ENCODE assay signal across 21 cellular contexts in the genomic region with DNA sequence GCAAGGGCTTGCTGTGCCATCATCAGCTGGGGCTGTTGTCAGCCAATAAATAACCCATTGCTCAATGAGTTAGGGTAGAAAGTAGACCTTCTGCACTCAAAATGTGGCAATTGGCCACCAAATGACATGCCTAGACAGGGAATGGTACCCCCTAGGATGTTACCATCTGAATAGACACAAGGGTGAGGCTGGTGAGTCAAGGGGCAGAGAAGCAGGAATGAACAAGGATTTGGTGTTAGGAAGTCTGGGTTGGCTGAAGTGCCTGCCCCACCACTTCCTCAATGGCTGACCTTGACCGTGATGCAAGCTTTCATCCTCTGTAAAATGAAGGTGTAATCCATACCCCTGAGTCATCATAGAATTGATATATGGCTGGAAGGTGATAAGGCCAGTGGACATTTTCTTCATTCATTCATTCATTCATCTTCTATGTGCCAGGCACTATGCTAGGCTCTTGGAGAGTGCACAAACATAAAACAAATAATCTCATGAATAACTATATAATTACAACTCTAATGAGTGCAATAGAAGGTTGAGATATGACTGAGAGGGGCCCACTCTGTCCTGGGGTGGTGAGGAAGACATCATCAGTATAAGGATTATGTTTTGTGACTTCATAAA. TPM values are rescaled to one million over a fixed set of nuclear protein-coding genes. Genes with fewer than 3 reads are reported as not detected.
"Had no signal": no experiment of that assay in that cellular context is flagged by ENCODE, and none has a peak within 500 bp of the region (broad histone marks: within the 10 kb centered on the region; RNA-seq: fewer than 3 reads in every experiment).

No MANE protein-coding gene starts in this region.

- H3K27ac ChIP-seq: colonic mucosa, gastroesophageal sphincter, left ventricle myocardium inferior, lower lobe of right lung, psoas muscle, right lobe of liver, suprapubic skin, thyroid gland, uterus had no signal

- H3K4me3 ChIP-seq: colonic mucosa, gastroesophageal sphincter, left ventricle myocardium inferior, lower lobe of right lung, psoas muscle, right lobe of liver, suprapubic skin, thyroid gland, uterus had no signal

- H3K27me3 ChIP-seq: colonic mucosa, gastroesophageal sphincter, right lobe of liver, suprapubic skin, thyroid gland, uterus had no signal

- H3K36me3 ChIP-seq: colonic mucosa, gastroesophageal sphincter, left ventricle myocardium inferior, lower lobe of right lung, right lobe of liver, suprapubic skin, thyroid gland, uterus had no signal

- H3K4me1 ChIP-seq: uterus had no signal

- H3K9me3 ChIP-seq: colonic mucosa, gastroesophageal sphincter, left ventricle myocardium inferior, lower lobe of right lung, psoas muscle, right lobe of liver, suprapubic skin, thyroid gland, uterus had no signal

- FAIRE-seq: kidney had no signal

- DNase-seq: colonic mucosa; dermis blood vessel endothelial cell; glutamatergic neuron; immature natural killer cell; kidney; left cardiac atrium; left ventricle myocardium inferior; lower lobe of right lung; mesendoderm; naive thymus-derived CD4-positive, alpha-beta T cell; nephron progenitor cell; psoas muscle; retina; right lobe of liver; stimulated activated CD4-positive, alpha-beta T cell treated with anti-CD3 and anti-CD28 coated beads, Interleukin-4, amount 100 ng/mL, for 1 hour; stimulated activated CD8-positive, alpha-beta memory T cell treated with anti-CD3 and anti-CD28 coated beads, Interleukin-4, amount 100 ng/mL, for 48 hours; stimulated activated naive CD8-positive, alpha-beta T cell treated with anti-CD3 and anti-CD28 coated beads, Interleukin-15, Interleukin-2, amounts not matched to agents 100 U/mL and 50 U/mL, for 24 hours; thyroid gland; uterus had no signal

RNA-seq across cellular contexts. Expression of gene CA12, which starts 4.4 kb away (rescaled TPM):
- polyA plus RNA-seq: immature natural killer cell; naive thymus-derived CD4-positive, alpha-beta T cell had no signal
